In the genomic region with DNA sequence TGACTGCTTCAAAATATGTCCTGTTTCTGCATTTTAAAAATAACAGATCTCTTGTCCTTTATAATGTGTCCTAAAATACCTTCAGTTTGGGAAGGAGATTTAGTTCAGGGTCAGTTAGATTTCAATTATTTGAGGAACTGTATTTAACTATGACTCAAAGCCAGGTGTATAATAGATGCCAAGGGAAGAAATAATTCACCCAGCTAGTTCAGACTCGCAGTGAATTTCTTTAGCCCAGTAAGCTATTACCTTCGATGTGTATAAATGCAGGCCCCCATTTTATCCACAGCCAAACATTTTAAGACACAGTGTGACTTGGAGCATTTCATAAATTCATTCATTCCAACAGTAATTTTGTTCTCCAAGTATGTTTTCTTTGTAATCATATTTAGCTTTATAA, we compare ENCODE assay signal across 26 cellular contexts.
"Had no signal": no experiment of that assay in that cellular context is flagged by ENCODE, and none has a peak within 500 bp of the region (broad histone marks: within the 10 kb centered on the region; RNA-seq: fewer than 3 reads in every experiment).

No MANE protein-coding gene starts in this region.

- ATAC-seq: gastrocnemius medialis; left ventricle myocardium superior; lower lobe of right lung; natural killer cell; sciatic nerve; stimulated activated effector memory CD8-positive, alpha-beta T cell treated with anti-CD3 and anti-CD28 coated beads, Interleukin-12 subunit alpha, Interleukin-12 subunit beta, amount 100 ng/mL, for 72 hours had no signal

- DNase-seq: central memory CD4-positive, alpha-beta T cell; dorsolateral prefrontal cortex; effector CD4-positive, alpha-beta T cell; endodermal cell; erythroblast; gastrocnemius medialis; head of caudate nucleus; kidney glomerular epithelial cell; left ventricle myocardium superior; lower lobe of right lung; natural killer cell; occipital lobe; ovary; stimulated activated CD4-positive, alpha-beta T cell treated with anti-CD3 and anti-CD28 coated beads, Interleukin-12 subunit alpha, Interleukin-12 subunit beta, amount 100 ng/mL, for 4 hours; stimulated activated CD4-positive, alpha-beta T cell treated with anti-CD3 and anti-CD28 coated beads, Interleukin-1b, Interleukin-23, amount 100 ng/mL, for 48 hours; stimulated activated CD4-positive, alpha-beta T cell treated with anti-CD3 and anti-CD28 coated beads, Interleukin-4, amount 100 ng/mL, for 1 hour; stimulated activated naive CD4-positive, alpha-beta T cell treated with Interleukin-2 at 50 U/mL for 16 hours; stomach; testis; tibial artery had no signal

- H3K4me1 ChIP-seq: gastrocnemius medialis, lower lobe of right lung, right atrium auricular region, testis had no signal

- H3K4me3 ChIP-seq: dorsolateral prefrontal cortex, gastrocnemius medialis, lower lobe of right lung, ovary, right atrium auricular region, smooth muscle cell, stomach, testis, tibial artery had no signal

- H3K36me3 ChIP-seq: gastrocnemius medialis, lower lobe of right lung, ovary, right atrium auricular region, stomach, tibial artery had no signal

- FAIRE-seq: colon, islet of Langerhans had no signal

- H3K27me3 ChIP-seq: gastrocnemius medialis, ovary, right atrium auricular region, stomach, testis, tibial artery had no signal

- H3K9me3 ChIP-seq: gastrocnemius medialis, lower lobe of right lung, ovary, testis had no signal

- H3K27ac ChIP-seq: dorsolateral prefrontal cortex, gastrocnemius medialis, lower lobe of right lung, ovary, right atrium auricular region, stomach, testis, tibial artery had no signal
